Comparison of ENCODE assay signal across 7 cellular contexts in genomic region chr17:45948881-45949624, GRCh38.
DNase-seq lines count a peak whose midpoint lies in the region; ATAC-seq and TF ChIP-seq lines count a peak whose summit lies in the region.

No MANE protein-coding gene starts in this region.

- peak; percentile 42 for TF ChIP-seq CTCF in epithelial cell of esophagus (IDR thresholded peaks at IDR 0.05; ENCODE audit: insufficient read depth, low read depth, low read length, missing control alignments)

- DNase-seq in NOMO-1 treated with DMSO at 0.1 percent for 48 hours (lab: John Stamatoyannopoulos, UW; ENCODE audit: unreplicated experiment): peak; percentile 55
- DNase-seq in activated T-cell treated with anti-CD3 and anti-CD28 coated beads for 4 hours: peak; percentile 42
- DNase-seq in epithelial cell of esophagus (ENCODE audit: low read depth): peak; percentile 54
- peak; percentile 60 for DNase-seq in middle frontal gyrus (ENCODE audit: extremely low spot score, low spot score)
- DNase-seq in stimulated activated CD8-positive, alpha-beta memory T cell treated with anti-CD3 and anti-CD28 coated beads, Interleukin-4, amount 100 ng/mL, for 24 hours (ENCODE audit: low read depth): peak; percentile 53
- no peak for DNase-seq in 8988T

- ATAC-seq in GM19043 (IDR thresholded peaks at IDR 0.05; ENCODE audit: low read depth, unreplicated experiment): peak; percentile 68

- H3K4me3 ChIP-seq in epithelial cell of esophagus (ENCODE audit: low read length): peak overlapping the region; percentile 19
